Comparison of ENCODE assay signal across 26 cellular contexts in the genomic region with DNA sequence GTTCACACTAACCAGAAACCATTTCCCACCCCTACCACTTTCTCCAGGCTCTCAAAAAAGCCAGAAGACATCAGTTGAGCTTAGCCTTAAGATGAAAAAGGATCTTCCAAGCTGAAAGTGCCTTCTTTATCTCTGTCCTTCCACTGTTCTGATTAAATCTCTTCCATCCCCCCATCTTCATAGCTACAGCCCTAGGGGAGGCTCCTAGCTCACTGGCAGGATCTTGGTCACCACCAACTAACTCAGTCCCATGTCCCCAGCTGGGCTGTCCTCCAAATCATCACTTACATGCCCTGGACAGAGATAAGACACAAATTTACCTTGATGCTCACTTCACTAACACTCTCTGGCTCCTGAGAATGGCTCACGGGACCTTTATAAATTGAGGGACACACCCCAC. TPM values are rescaled to one million over a fixed set of nuclear protein-coding genes. Genes with fewer than 3 reads are reported as not detected.
DNase-seq lines count a peak whose midpoint lies in the region; ATAC-seq, FAIRE-seq and TF ChIP-seq lines count a peak whose summit lies in the region.
"Had no signal": no experiment of that assay in that cellular context is flagged by ENCODE, and none has a peak within 500 bp of the region (broad histone marks: within the 10 kb centered on the region; RNA-seq: fewer than 3 reads in every experiment).

No MANE protein-coding gene starts in this region.

- H3K36me3 Mint-ChIP-seq in T-cell, result peaks cover 59% of the 10 kb centered on the region
- peaks cover 100% of the 10 kb centered on the region for H3K36me3 Mint-ChIP-seq in stimulated activated effector memory CD8-positive, alpha-beta T cell treated with anti-CD3 and anti-CD28 coated beads, Interleukin-12 subunit alpha, Interleukin-12 subunit beta, amount 100 ng/mL, for 72 hours
- H3K36me3 Mint-ChIP-seq: neural progenitor cell had no signal

- H3K9me1 ChIP-seq in K562 (ENCODE audit: control insufficient read depth, insufficient read depth, low read length), result no peaks in the 10 kb centered on the region

- peak overlapping the region; percentile 95 to 99 for H3K27ac Mint-ChIP-seq in T-cell
- peak overlapping the region; percentile 99 for H3K27ac Mint-ChIP-seq in stimulated activated effector memory CD8-positive, alpha-beta T cell treated with anti-CD3 and anti-CD28 coated beads, Interleukin-12 subunit alpha, Interleukin-12 subunit beta, amount 100 ng/mL, for 72 hours
- H3K27ac Mint-ChIP-seq: HFFc6, neural progenitor cell had no signal

- no peak overlapping the region for H3K4me2 ChIP-seq in K562 (ENCODE audit: insufficient read depth, low read length)
- H3K4me2 ChIP-seq: neural progenitor cell, SK-N-SH had no signal

- H4K20me1 ChIP-seq in K562 (replicated peaks; ENCODE audit: control insufficient read depth, insufficient read depth, low read length), result no peaks in the 10 kb centered on the region; the same call in 1 of the 2 replicates

- peak; percentile 19 for DNase-seq in activated T-cell treated with anti-CD3 and anti-CD28 coated beads, Interleukin-2, amount 50 U/mL, for 1 hour
- no peak for DNase-seq in activated T-cell treated with anti-CD3 and anti-CD28 coated beads for 4 hours
- no peak for DNase-seq in T-cell
- no peak for DNase-seq in K562 (ENCODE audit: extremely low read depth in 1 of 4, low spot score in 3 of 4)
- no peak for DNase-seq in stimulated activated effector memory CD8-positive, alpha-beta T cell treated with anti-CD3 and anti-CD28 coated beads, Interleukin-12 subunit alpha, Interleukin-12 subunit beta, amount 100 ng/mL, for 72 hours (ENCODE audit: low spot score in 2 of 2)
- no peak for DNase-seq in NCI-H1930 (lab: John Stamatoyannopoulos, UW)
- DNase-seq in T1000 (lab: John Stamatoyannopoulos, UW), result no peak
- DNase-seq in DMS79 treated with DMSO at 0.1 percent for 48 hours (lab: John Stamatoyannopoulos, UW), result no peak
- DNase-seq: activated CD4-positive, alpha-beta T cell treated with anti-CD3 and anti-CD28 coated beads for 48 hours; activated gamma-delta T cell treated with Interleukin-2 at 50 U/mL for 16 hours; body of pancreas; HFFc6; left lung; midbrain; NCI-H187; NK-92 treated with Interleukin-12 subunit alpha and Interleukin-12 subunit beta, amount 100 ng/mL, for 24 hours; psoas muscle; SK-N-SH; small intestine; stimulated activated CD4-positive, alpha-beta T cell treated with anti-CD3 and anti-CD28 coated beads, Interleukin-4, amount 100 ng/mL, for 24 hours had no signal

- 20% methylated on average over 1 of the region's 1 CpG for WGBS in K562 (ENCODE audit: insufficient coverage, low coverage, missing lambda C conversion rate)

- no peaks in the 10 kb centered on the region for H3K27me3 Mint-ChIP-seq in T-cell

- in situ Hi-C loops in K562 (cut with MboI), result no loop called here

- H3K4me1 ChIP-seq in K562 (replicated peaks in 1 of 2; ENCODE audit: control insufficient read depth in 2 of 2, insufficient read depth in 2 of 2, low read length in 2 of 2), result peaks cover 5 to 21% of the 10 kb centered on the region in 2 experiments
- H3K4me1 ChIP-seq: body of pancreas, psoas muscle had no signal

- peak; percentile 51 for FAIRE-seq in K562 (lab: Jason Lieb, UNC)
- FAIRE-seq: colon, endometrium, small intestine, TTC549 had no signal

- no peak for TF ChIP-seq POLR2A in K562 (conservative IDR thresholded peaks at IDR 0.05)

- peaks cover 100% of the 10 kb centered on the region in 3 donors for H3K4me1 Mint-ChIP-seq in T-cell
- peaks cover 100% of the 10 kb centered on the region for H3K4me1 Mint-ChIP-seq in stimulated activated effector memory CD8-positive, alpha-beta T cell treated with anti-CD3 and anti-CD28 coated beads, Interleukin-12 subunit alpha, Interleukin-12 subunit beta, amount 100 ng/mL, for 72 hours

- H3K9me3 Mint-ChIP-seq in T-cell, result no peaks in the 10 kb centered on the region
- H3K9me3 Mint-ChIP-seq in stimulated activated effector memory CD8-positive, alpha-beta T cell treated with anti-CD3 and anti-CD28 coated beads, Interleukin-12 subunit alpha, Interleukin-12 subunit beta, amount 100 ng/mL, for 72 hours, result no peaks in the 10 kb centered on the region

- H3K36me3 ChIP-seq in K562 (ENCODE audit: control insufficient read depth, insufficient read depth, low read length), result no peaks in the 10 kb centered on the region
- H3K36me3 ChIP-seq: neural progenitor cell had no signal

- no peak for TF ChIP-seq CTCF in K562 (IDR thresholded peaks at IDR 0.05 in 2 of 3, conservative IDR thresholded peaks at IDR 0.05 in 1 of 3; ENCODE audit: insufficient read depth in 2 of 3, low read depth in 1 of 3, low read length in 3 of 3)

- peak overlapping the region; percentile 40 to 99 (median 63) for H3K4me3 Mint-ChIP-seq in T-cell
- H3K4me3 Mint-ChIP-seq in stimulated activated effector memory CD8-positive, alpha-beta T cell treated with anti-CD3 and anti-CD28 coated beads, Interleukin-12 subunit alpha, Interleukin-12 subunit beta, amount 100 ng/mL, for 72 hours, result peak overlapping the region; percentile 72
- H3K4me3 Mint-ChIP-seq: HFFc6, neural progenitor cell had no signal

- no TSS peak for BruUV-seq in K562 (replicated peaks; lab: Mats Ljungman, UMichigan)

- no peak overlapping the region for H2AFZ ChIP-seq in K562 (ENCODE audit: low read depth, low read length)
- H2AFZ ChIP-seq: neural progenitor cell had no signal

- no peaks in the 10 kb centered on the region for H3K27me3 ChIP-seq in K562 (ENCODE audit: control insufficient read depth in 2 of 2, insufficient read depth in 2 of 2, low read length in 2 of 2)
- H3K27me3 ChIP-seq: body of pancreas, left lung, neural progenitor cell had no signal

- no peak overlapping the region for H3K27ac ChIP-seq in K562 (ENCODE audit: extremely low read depth, low read depth, low read length)
- H3K27ac ChIP-seq: body of pancreas, neural progenitor cell, psoas muscle had no signal

- ATAC-seq in T-cell (replicated peaks in 1 of 4), result no peak
- no peak for ATAC-seq in K562
- ATAC-seq in stimulated activated effector memory CD8-positive, alpha-beta T cell treated with anti-CD3 and anti-CD28 coated beads, Interleukin-12 subunit alpha, Interleukin-12 subunit beta, amount 100 ng/mL, for 72 hours, result no peak
- ATAC-seq: body of pancreas, left lung, psoas muscle had no signal

- no peaks in the 10 kb centered on the region for H3K9me3 ChIP-seq in K562 (replicated peaks; ENCODE audit: control insufficient read depth, insufficient read depth, low read depth, low read length)

- no peak for TF ChIP-seq RAD21 in K562 (CRISPR knock-in tag; conservative IDR thresholded peaks at IDR 0.05 in 1 of 2, IDR thresholded peaks at IDR 0.05 in 1 of 2)

- TF ChIP-seq EP300 in K562 (IDR thresholded peaks at IDR 0.05; ENCODE audit: low read length), result no peak

- CTCF ChIA-PET in T-cell (lab: Charles Lee) (interaction anchor here (0.5 to 2.2 kb wide), 11 partner anchors 9 to 137 kb away, joined by 3 to 16 read pairs (median 5); no protein-coding TSS in a partner anchor), K562 (lab: Yijun Ruan, JAX; ENCODE audit: low intra/inter-chr PET ratio) (no interaction called here)

- no peaks in the 10 kb centered on the region for H3K79me2 ChIP-seq in K562 (ENCODE audit: control insufficient read depth, insufficient read depth, low read length)

- POLR2A ChIA-PET in T-cell (lab: Charles Lee), result interaction anchor here (0.6 to 1.4 kb wide), 6 partner anchors 8 to 56 kb away, joined by 3 to 14 read pairs (median 4); a partner anchor contains a TSS
- POLR2A ChIA-PET in K562 (lab: Yijun Ruan, JAX), result interaction anchor here (0.7 to 1.6 kb wide), 6 partner anchors 9 to 49 kb away, joined by 3 to 8 read pairs (median 4); a partner anchor contains a TSS

- H3K9ac ChIP-seq in K562 (ENCODE audit: insufficient read depth in 1 of 2, low read depth in 2 of 2, low read length in 2 of 2), result no peak overlapping the region
- H3K9ac ChIP-seq: neural progenitor cell, SK-N-SH had no signal

- intact Hi-C loops in K562 (cut with micrococcal nuclease), result no loop called here

- no peak overlapping the region for H3K4me3 ChIP-seq in K562
- H3K4me3 ChIP-seq: body of pancreas, left lung, neural progenitor cell, psoas muscle had no signal

RNA-seq across cellular contexts. Expression of a gene that starts 14.3 kb away (rescaled TPM):
- total RNA-seq in T-cell (100 to 1,000 TPM; 355 to 394 (median 374) TPM), K562 (2014; rRNA removed) (10.6 and 10.7 TPM in 2 replicates), K562 (2014; rRNA removed; fragmentation: Illumina TruSeq; extraction: Trizol) (14.6 TPM in 2 replicates), K562 (2015; rRNA removed; fragmentation: Illumina TruSeq; extraction: Trizol) (18.6 and 19.4 TPM in 2 replicates), K562 (2021) (22.2 and 24.1 TPM in 2 replicates)
- 47.9 and 68.9 TPM in 2 replicates for total RNA-seq in K562 (2011; cell fraction: chromatin; rRNA removed; ENCODE audit: low replicate concordance)
- 34.0 and 42.2 TPM in 2 replicates for total RNA-seq in K562 (2011; cell fraction: nucleolus; rRNA removed)
- 32.6 and 56.7 TPM in 2 replicates for total RNA-seq in K562 (2011; cell fraction: nucleoplasm; rRNA removed)
- polyA plus RNA-seq in K562 (2011; rRNA removed) (28.5 and 42.2 TPM in 2 replicates), K562 (2014; fragmentation: Illumina TruSeq; extraction: Trizol) (23.6 and 31.3 TPM in 2 replicates), K562 (2014; fragmentation: Nextera tagmentation; extraction: Ambion mirVana) (1 to 10 TPM; 4.0 to 5.2 TPM), K562 (2014; rRNA removed) (12.6 and 14.1 TPM in 2 replicates)
- polyA plus RNA-seq in K562 (2011; cell fraction: cytosol; rRNA removed), result 17.2 and 28.3 TPM in 2 replicates
- 88.9 and 151 TPM in 2 replicates for polyA plus RNA-seq in K562 (2011; cell fraction: nucleus; rRNA removed)
- polyA plus RNA-seq in K562 (2012), result 30.9 and 61.7 TPM in 2 replicates
- polyA minus RNA-seq in K562 (2011; rRNA and poly(A)+ RNA removed), result 50.8 and 77.5 TPM in 2 replicates
- polyA minus RNA-seq in K562 (2011; cell fraction: cytosol; rRNA and poly(A)+ RNA removed), result 19.4 and 21.4 TPM in 2 replicates
- polyA minus RNA-seq in K562 (2011; cell fraction: nucleus; rRNA and poly(A)+ RNA removed), result 96.3 and 210 TPM in 2 replicates
- total RNA-seq: HFFc6, NCI-H460 had no signal
- polyA plus RNA-seq: SK-N-SH had no signal

RNA-seq across cellular contexts. Expression of a gene that starts 50.5 kb away (rescaled TPM):
- total RNA-seq in T-cell (not detected), K562 (2014; rRNA removed) (1.8 and 2.9 TPM in 2 replicates), K562 (2014; rRNA removed; fragmentation: Illumina TruSeq; extraction: Trizol) (4.3 and 5.3 TPM in 2 replicates), K562 (2015; rRNA removed; fragmentation: Illumina TruSeq; extraction: Trizol) (2.6 and 4.0 TPM in 2 replicates), K562 (2021) (1.9 and 2.4 TPM in 2 replicates)
- total RNA-seq in K562 (2011; cell fraction: chromatin; rRNA removed; ENCODE audit: low replicate concordance), result 0.30 TPM in 1 of 2 replicates, not detected in the other
- total RNA-seq in K562 (2011; cell fraction: nucleolus; rRNA removed), result 0.67 TPM in 1 of 2 replicates, not detected in the other
- 0.22 and 1.2 TPM in 2 replicates for total RNA-seq in K562 (2011; cell fraction: nucleoplasm; rRNA removed)
- polyA plus RNA-seq in K562 (2011; rRNA removed) (0.03 and 1.5 TPM in 2 replicates), K562 (2014; fragmentation: Illumina TruSeq; extraction: Trizol) (5.0 and 5.4 TPM in 2 replicates), K562 (2014; fragmentation: Nextera tagmentation; extraction: Ambion mirVana) (1 to 10 TPM; 6.5 to 7.6 TPM), K562 (2014; rRNA removed) (4.9 and 5.4 TPM in 2 replicates)
- polyA plus RNA-seq in K562 (2011; cell fraction: cytosol; rRNA removed), result 0.18 TPM in 1 of 2 replicates, not detected in the other
- 0.57 TPM in 1 of 2 replicates, not detected in the other for polyA plus RNA-seq in K562 (2011; cell fraction: nucleus; rRNA removed)
- 3.5 and 4.1 TPM in 2 replicates for polyA plus RNA-seq in K562 (2012)
- not detected in 2 replicates for polyA minus RNA-seq in K562 (2011; rRNA and poly(A)+ RNA removed)
- polyA minus RNA-seq in K562 (2011; cell fraction: cytosol; rRNA and poly(A)+ RNA removed), result not detected in 2 replicates
- 0.40 TPM in 1 of 2 replicates, not detected in the other for polyA minus RNA-seq in K562 (2011; cell fraction: nucleus; rRNA and poly(A)+ RNA removed)
- total RNA-seq: body of pancreas, HFFc6, left lung, NCI-H460, psoas muscle, RPMI7951 had no signal
- polyA plus RNA-seq: psoas muscle, SK-N-SH, small intestine had no signal

Comparison
In these comparisons a context has a peak if more than half of its experiments do, and no peak if none do; other contexts are left out.
1. RNA of a gene that starts 14.3 kb away (total RNA-seq): 355 to 394 TPM in T-cell; 10.6 to 68.9 TPM in K562; every median in the first group is over 4 times any median in the second.